1 cellular context compared by ENCODE assay signal in genomic region chr6:158026054-158026900, GRCh38.
TF ChIP-seq lines count a peak whose summit lies in the region.

No MANE protein-coding gene starts in this region.

TF ChIP-seq in HEK293, 187 proteins besides CTCF, POLR2A, EP300 and RAD21 (continued from another document and continues in another):
- peak; percentile 88; the same call in 1 of the 2 replicates for TF ChIP-seq ZNF501 (tag by site-specific recombination; IDR thresholded peaks at IDR 0.05)
- 0 out of 2 replicates have a peak, but pooled peaks have one; percentile 14 for TF ChIP-seq ZNF449 (tag by site-specific recombination; IDR thresholded peaks at IDR 0.05)
- no peak for TF ChIP-seq ZNF214 (tag by site-specific recombination; IDR thresholded peaks at IDR 0.05; ENCODE audit: borderline replicate concordance)
- TF ChIP-seq ZNF19 (tag by site-specific recombination; IDR thresholded peaks at IDR 0.05; ENCODE audit: low read depth): no peak
- no peak for TF ChIP-seq ZNF248 (tag by site-specific recombination; IDR thresholded peaks at IDR 0.05)
- TF ChIP-seq ZNF561 (tag by site-specific recombination; IDR thresholded peaks at IDR 0.05; ENCODE audit: borderline replicate concordance): 0 out of 2 replicates have a peak, but pooled peaks have one; percentile 38
- TF ChIP-seq ZNF600 (tag by site-specific recombination; IDR thresholded peaks at IDR 0.05): peak; percentile 85
- peak; percentile 46; the same call in 1 of the 2 replicates for TF ChIP-seq KLF16 (tag by site-specific recombination; IDR thresholded peaks at IDR 0.05)
- no peak for TF ChIP-seq ZNF560 (tag by site-specific recombination; IDR thresholded peaks at IDR 0.05; ENCODE audit: borderline replicate concordance)
- TF ChIP-seq ZNF707 (tag by site-specific recombination; IDR thresholded peaks at IDR 0.05): no peak
- no peak for TF ChIP-seq ZNF146 (tag by site-specific recombination; IDR thresholded peaks at IDR 0.05)
- no peak for TF ChIP-seq ZNF777 (tag by site-specific recombination; IDR thresholded peaks at IDR 0.05; ENCODE audit: borderline replicate concordance)
- TF ChIP-seq ZNF473 (tag by site-specific recombination; IDR thresholded peaks at IDR 0.05): no peak
- TF ChIP-seq ZNF350 (tag by site-specific recombination; IDR thresholded peaks at IDR 0.05): no peak
- no peak for TF ChIP-seq ZNF513 (tag by site-specific recombination; IDR thresholded peaks at IDR 0.05)
- no peak for TF ChIP-seq ZNF549 (tag by site-specific recombination; IDR thresholded peaks at IDR 0.05)
- TF ChIP-seq SP2 (tag by site-specific recombination; IDR thresholded peaks at IDR 0.05): peak; percentile 18; the same call in 1 of the 2 replicates
- TF ChIP-seq ATF2 (tag by site-specific recombination; IDR thresholded peaks at IDR 0.05; ENCODE audit: low read depth): peak; percentile 97
- no peak for TF ChIP-seq ZNF362 (tag by site-specific recombination; IDR thresholded peaks at IDR 0.05)
- no peak for TF ChIP-seq ZNF548 (tag by site-specific recombination; IDR thresholded peaks at IDR 0.05)
- peak; percentile 43 for TF ChIP-seq ZBTB8A (tag by site-specific recombination; IDR thresholded peaks at IDR 0.05)
- no peak for TF ChIP-seq ZNF114 (tag by site-specific recombination; IDR thresholded peaks at IDR 0.05)
- no peak for TF ChIP-seq ZNF747 (tag by site-specific recombination; IDR thresholded peaks at IDR 0.05)
- no peak; the same call in 1 of the 2 replicates for TF ChIP-seq ZNF518A (tag by site-specific recombination; conservative IDR thresholded peaks at IDR 0.05; ENCODE audit: low read depth)
- TF ChIP-seq ZBTB44 (tag by site-specific recombination; IDR thresholded peaks at IDR 0.05): peak; percentile 91
- TF ChIP-seq BCL11B (tag by site-specific recombination; IDR thresholded peaks at IDR 0.05; ENCODE audit: low read depth): no peak
- no peak for TF ChIP-seq KLF1 (tag by site-specific recombination; IDR thresholded peaks at IDR 0.05)
- no peak for TF ChIP-seq ZNF621 (tag by site-specific recombination; IDR thresholded peaks at IDR 0.05)
- 0 out of 2 replicates have a peak, but pooled peaks have one; percentile 69 for TF ChIP-seq TRIM28 (IDR thresholded peaks at IDR 0.05; ENCODE audit: borderline replicate concordance, low read length)
- no peak for TF ChIP-seq ZNF37A (tag by site-specific recombination; IDR thresholded peaks at IDR 0.05)
- TF ChIP-seq PRDM10 (tag by site-specific recombination; IDR thresholded peaks at IDR 0.05): peak; percentile 96
- TF ChIP-seq ZEB2 (tag by site-specific recombination; IDR thresholded peaks at IDR 0.05): peak; percentile 91
- no peak for TF ChIP-seq PRDM6 (tag by site-specific recombination; IDR thresholded peaks at IDR 0.05)
- peak; percentile 83 for TF ChIP-seq HIC1 (tag by site-specific recombination; IDR thresholded peaks at IDR 0.05)
- no peak for TF ChIP-seq ZNF404 (tag by site-specific recombination; IDR thresholded peaks at IDR 0.05)
- no peak for TF ChIP-seq ZNF510 (tag by site-specific recombination; IDR thresholded peaks at IDR 0.05; ENCODE audit: insufficient replicate concordance)
- TF ChIP-seq ZNF157 (tag by site-specific recombination; IDR thresholded peaks at IDR 0.05): 0 out of 2 replicates have a peak, but pooled peaks have one; percentile 29
- TF ChIP-seq ZBTB20 (tag by site-specific recombination; IDR thresholded peaks at IDR 0.05): peak; percentile 37
- TF ChIP-seq ZSCAN23 (tag by site-specific recombination; IDR thresholded peaks at IDR 0.05): 0 out of 2 replicates have a peak, but pooled peaks have one; percentile 11
- TF ChIP-seq BCL11A (tag by site-specific recombination; IDR thresholded peaks at IDR 0.05; ENCODE audit: low read depth): no peak
- TF ChIP-seq KLF8 (tag by site-specific recombination; IDR thresholded peaks at IDR 0.05): peak; percentile 46; the same call in 1 of the 2 replicates
- no peak for TF ChIP-seq ZNF792 (tag by site-specific recombination; IDR thresholded peaks at IDR 0.05)
